In the genomic region with DNA sequence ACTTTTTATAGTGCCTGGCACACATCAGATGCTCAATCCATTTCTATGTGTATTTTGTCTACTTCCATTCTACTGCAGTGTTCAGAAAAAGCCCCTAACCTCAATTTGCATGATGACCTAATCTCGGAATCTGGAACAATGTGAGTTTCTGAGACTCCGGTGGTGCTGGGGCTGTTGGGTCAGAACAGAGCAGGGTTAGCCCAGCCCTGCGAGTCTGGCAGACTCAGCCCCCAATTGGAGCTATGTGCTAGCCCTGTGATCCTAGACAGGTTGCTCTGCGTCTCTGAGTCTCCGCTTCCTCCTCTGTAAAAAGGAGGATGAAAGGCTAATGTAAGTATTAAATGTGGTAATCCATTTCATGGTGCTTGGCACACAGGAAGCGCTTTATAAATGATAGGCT, we compare ENCODE assay signal across 13 cellular contexts.
DNase-seq lines count a peak whose midpoint lies in the region; ATAC-seq and TF ChIP-seq lines count a peak whose summit lies in the region.
"Had no signal": no experiment of that assay in that cellular context is flagged by ENCODE, and none has a peak within 500 bp of the region (broad histone marks: within the 10 kb centered on the region; RNA-seq: fewer than 3 reads in every experiment).

No MANE protein-coding gene starts in this region.

- 61 to 74% (median 72%) methylated on average over 5 to 6 of the region's 6 CpGs for WGBS in adrenal gland, 4 donors
- 86 to 94% methylated on average over 6 of the region's 6 CpGs for WGBS in lower leg skin, 2 donors

- H3K36me3 Mint-ChIP-seq in IgD-negative memory B cell = peaks cover 2% of the 10 kb centered on the region

- DNase-seq in adrenal gland (no peak), lower leg skin (ENCODE audit: low spot score in 2 of 2) (no peak), right atrium auricular region (ENCODE audit: low spot score) (no peak)
- DNase-seq: colonic mucosa, HCEC 1CT, NCI-H2081 treated with DMSO at 0.1 percent for 48 hours, occipital lobe had no signal

- H3K27ac ChIP-seq in adrenal gland (peak overlapping the region in 4 of 5 donors; percentile 19 to 79 (median 68)), right atrium auricular region (no peak overlapping the region)
- H3K27ac ChIP-seq: colonic mucosa had no signal

- peak overlapping the region in 1 of 4 donors; percentile 10 for H3K4me3 ChIP-seq in adrenal gland
- no peak overlapping the region for H3K4me3 ChIP-seq in lower leg skin (ENCODE audit: low read depth, poor library complexity, severe bottlenecking)
- H3K4me3 ChIP-seq in right atrium auricular region = no peak overlapping the region
- H3K4me3 ChIP-seq: colonic mucosa, hepatocyte had no signal

- H3K9me3 Mint-ChIP-seq in IgD-negative memory B cell = peaks cover 0 to 2% (median 0%) of the 10 kb centered on the region in 3 donors

- H3K27me3 ChIP-seq in adrenal gland = no peaks in the 10 kb centered on the region
- no peaks in the 10 kb centered on the region for H3K27me3 ChIP-seq in right atrium auricular region
- H3K27me3 ChIP-seq: colonic mucosa, hepatocyte had no signal

- ATAC-seq in GM18498 (IDR thresholded peaks at IDR 0.05; ENCODE audit: unreplicated experiment) = peak; percentile 77
- peak; percentile 69 for ATAC-seq in GM21526 (IDR thresholded peaks at IDR 0.05; ENCODE audit: low FRiP score, unreplicated experiment)
- no peak for ATAC-seq in HG03025 (IDR thresholded peaks at IDR 0.05; ENCODE audit: low FRiP score, unreplicated experiment)
- ATAC-seq in GM18858 (IDR thresholded peaks at IDR 0.05; ENCODE audit: unreplicated experiment) = no peak

- H3K27ac Mint-ChIP-seq in IgD-negative memory B cell = peak overlapping the region; percentile 58 to 91 (median 87)

- peak overlapping the region; percentile 28 to 90 (median 64) for H3K4me3 Mint-ChIP-seq in IgD-negative memory B cell

- H3K9me3 ChIP-seq in adrenal gland (replicated peaks in 1 of 3) (no peaks in the 10 kb centered on the region), right atrium auricular region (no peaks in the 10 kb centered on the region)
- H3K9me3 ChIP-seq: colonic mucosa had no signal

- H3K4me1 Mint-ChIP-seq in IgD-negative memory B cell = peaks cover 29 to 47% (median 30%) of the 10 kb centered on the region in 3 donors

- H3K27me3 Mint-ChIP-seq in IgD-negative memory B cell = peaks cover 6% of the 10 kb centered on the region

- intact Hi-C loops in adrenal gland (cut with DNase I) (no loop called here), lower leg skin (cut with DNase I; ENCODE audit: low total_unique reads) (no loop called here)

- TF ChIP-seq CTCF in adrenal gland (IDR thresholded peaks at IDR 0.05) (no peak), lower leg skin (IDR thresholded peaks at IDR 0.05) (no peak), right atrium auricular region (IDR thresholded peaks at IDR 0.05) (no peak)

- TF ChIP-seq POLR2A in adrenal gland (IDR thresholded peaks at IDR 0.05) (no peak), lower leg skin (IDR thresholded peaks at IDR 0.05) (no peak)

- H3K4me1 ChIP-seq in adrenal gland (replicated peaks in 1 of 2) (peaks cover 48 to 80% of the 10 kb centered on the region in 2 donors), right atrium auricular region (no peaks in the 10 kb centered on the region)
- H3K4me1 ChIP-seq: colonic mucosa had no signal

- H3K36me3 ChIP-seq in adrenal gland (replicated peaks in 1 of 2) (peaks cover 0 to 3% of the 10 kb centered on the region in 2 donors), right atrium auricular region (no peaks in the 10 kb centered on the region)
- H3K36me3 ChIP-seq: colonic mucosa had no signal

Comparison
In these comparisons a context has a peak if more than half of its experiments do, and no peak if none do; other contexts are left out.
1. ATAC-seq: peak in GM18498 (single experiment) and GM21526 (single experiment); none in HG03025 (single experiment) and GM18858 (single experiment).
2. H3K27ac ChIP-seq: peak in adrenal gland (4 of 5); none in right atrium auricular region (0 of 2).